ENCODE assay signal across 24 cellular contexts in the genomic region with DNA sequence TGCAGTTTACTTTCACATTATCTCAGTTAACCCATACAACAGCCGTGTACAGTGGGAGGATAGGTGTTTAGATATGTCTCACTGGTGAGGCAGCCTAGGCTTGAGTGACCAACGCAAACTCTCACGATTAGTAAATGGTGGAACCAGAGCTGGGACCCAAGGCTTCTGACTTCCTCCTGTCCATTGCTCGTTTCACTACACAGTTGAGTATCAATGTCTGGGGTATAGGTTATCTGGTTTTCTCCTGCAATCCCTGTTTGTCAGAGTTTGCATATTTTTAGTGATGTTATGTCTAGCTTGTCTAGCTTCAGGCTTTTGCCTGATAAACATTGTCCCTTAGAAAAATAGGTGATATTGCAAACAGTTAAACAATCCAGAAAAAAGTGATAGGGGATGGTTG.
"Had no signal": no experiment of that assay in that cellular context is flagged by ENCODE, and none has a peak within 500 bp of the region (broad histone marks: within the 10 kb centered on the region; RNA-seq: fewer than 3 reads in every experiment).

No MANE protein-coding gene starts in this region.

- DNase-seq: activated B cell treated with CpG ODN at 0.5 μM for 24 hours; activated CD4-positive, alpha-beta T cell treated with anti-CD3 and anti-CD28 coated beads for 36 hours; activated CD4-positive, alpha-beta T cell treated with anti-CD3 and anti-CD28 coated beads, Interleukin-2, amount 50 U/mL, for 4 hours; activated CD8-positive, alpha-beta memory T cell treated with anti-CD3 and anti-CD28 coated beads for 24 hours; activated effector memory CD4-positive, alpha-beta T cell treated with Interleukin-2 at 50 U/mL for 16 hours; activated naive CD4-positive, alpha-beta T cell treated with anti-CD3 and anti-CD28 coated beads for 36 hours; activated naive CD8-positive, alpha-beta T cell treated with anti-CD3 and anti-CD28 coated beads, Interleukin-2, amount 10 ng/mL, durations not matched to agents 7 days and 5 days; activated T-cell treated with anti-CD3 and anti-CD28 coated beads, Interleukin-2, amount 50 U/mL, for 48 hours; amniotic stem cell; cerebellar nuclear complex; cortex of kidney; head of caudate nucleus; hypothalamus; left ventricle myocardium inferior; mammary epithelial cell; naive thymus-derived CD8-positive, alpha-beta T cell; psoas muscle; spleen; stimulated activated CD4-positive, alpha-beta T cell treated with anti-CD3 and anti-CD28 coated beads, Interleukin-4, amount 100 ng/mL, for 1 hour; stimulated activated naive CD4-positive, alpha-beta T cell treated with Interleukin-2 at 50 U/mL for 16 hours; tibial artery had no signal

- H3K9me3 Mint-ChIP-seq: activated B cell treated with CpG ODN at 0.5 μM for 24 hours; activated naive CD4-positive, alpha-beta T cell treated with anti-CD3 and anti-CD28 coated beads for 36 hours; activated naive CD8-positive, alpha-beta T cell treated with anti-CD3 and anti-CD28 coated beads, Interleukin-2, amount 10 ng/mL, durations not matched to agents 7 days and 5 days; mesothelial cell of epicardium; naive thymus-derived CD8-positive, alpha-beta T cell had no signal

- H3K4me1 ChIP-seq: gastroesophageal sphincter, psoas muscle, right atrium auricular region, spleen, tibial artery had no signal

- H3K27ac Mint-ChIP-seq: activated B cell treated with CpG ODN at 0.5 μM for 24 hours; activated CD4-positive, alpha-beta T cell treated with anti-CD3 and anti-CD28 coated beads for 36 hours; activated naive CD4-positive, alpha-beta T cell treated with anti-CD3 and anti-CD28 coated beads for 36 hours; activated naive CD8-positive, alpha-beta T cell treated with anti-CD3 and anti-CD28 coated beads, Interleukin-2, amount 10 ng/mL, durations not matched to agents 7 days and 5 days; mesothelial cell of epicardium; naive thymus-derived CD8-positive, alpha-beta T cell had no signal

- H3K4me1 Mint-ChIP-seq: activated B cell treated with CpG ODN at 0.5 μM for 24 hours, mesothelial cell of epicardium had no signal

- H3K4me3 ChIP-seq: gastroesophageal sphincter, left ventricle myocardium inferior, psoas muscle, right atrium auricular region, spleen, tibial artery had no signal

- H3K27ac ChIP-seq: gastroesophageal sphincter, left ventricle myocardium inferior, psoas muscle, right atrium auricular region, spleen, tibial artery had no signal

- ATAC-seq: activated CD4-positive, alpha-beta T cell treated with anti-CD3 and anti-CD28 coated beads for 36 hours; gastroesophageal sphincter; naive thymus-derived CD8-positive, alpha-beta T cell; psoas muscle had no signal

- H3K27me3 ChIP-seq: gastroesophageal sphincter, right atrium auricular region, spleen, tibial artery had no signal

- H3K27me3 Mint-ChIP-seq: activated B cell treated with CpG ODN at 0.5 μM for 24 hours; activated CD4-positive, alpha-beta T cell treated with anti-CD3 and anti-CD28 coated beads for 36 hours; activated naive CD8-positive, alpha-beta T cell treated with anti-CD3 and anti-CD28 coated beads, Interleukin-2, amount 10 ng/mL, durations not matched to agents 7 days and 5 days; naive thymus-derived CD8-positive, alpha-beta T cell had no signal

- H3K9me3 ChIP-seq: gastroesophageal sphincter, left ventricle myocardium inferior, psoas muscle, right atrium auricular region, spleen, tibial artery had no signal

- H3K4me3 Mint-ChIP-seq: activated B cell treated with CpG ODN at 0.5 μM for 24 hours; activated CD4-positive, alpha-beta T cell treated with anti-CD3 and anti-CD28 coated beads for 36 hours; activated naive CD4-positive, alpha-beta T cell treated with anti-CD3 and anti-CD28 coated beads for 36 hours; activated naive CD8-positive, alpha-beta T cell treated with anti-CD3 and anti-CD28 coated beads, Interleukin-2, amount 10 ng/mL, durations not matched to agents 7 days and 5 days; mesothelial cell of epicardium; naive thymus-derived CD8-positive, alpha-beta T cell had no signal
